In genomic region chr12:53327435-53328042, GRCh38 we compare ENCODE assay signal across 11 cellular contexts. TPM values are rescaled to one million over a fixed set of nuclear protein-coding genes. Genes with fewer than 3 reads are reported as not detected.
A peak's percentile ranks its signal among the peaks of the same experiment; 100 is the strongest.
DNase-seq lines count a peak whose midpoint lies in the region; ATAC-seq, FAIRE-seq and TF ChIP-seq lines count a peak whose summit lies in the region.
"Had no signal": no experiment of that assay in that cellular context is flagged by ENCODE, and none has a peak within 500 bp of the region (broad histone marks: within the 10 kb centered on the region; RNA-seq: fewer than 3 reads in every experiment).

No MANE protein-coding gene starts in this region.

- peak overlapping the region; percentile 4; the same call in 1 of the 3 replicates for H3K4me3 Mint-ChIP-seq in GM23338
- peak overlapping the region; percentile 15 for H3K4me3 Mint-ChIP-seq in activated T-helper 2 cell treated with anti-CD3 and anti-CD28 coated beads, Interferon-gamma antibody, Interleukin-2, Interleukin-4, amounts not matched to agents 10 μg/mL and 5 μg/mL and 100 μg/mL, durations not matched to agents 14 hours and 24 hours and 36 hours (ENCODE audit: low read depth)

- peak overlapping the region; percentile 67; the same call in 1 of the 2 replicates for H3K4me2 ChIP-seq in GM23338

- H3K27ac ChIP-seq in GM23338 (ENCODE audit: low read depth) (no peak overlapping the region), kidney (ENCODE audit: low read depth in 2 of 2, low read length in 2 of 2) (no peak overlapping the region), WERI-Rb-1 (no peak overlapping the region), right atrium auricular region (no peak overlapping the region)

- DNase-seq in AG09309 (ENCODE audit: low read depth) (no peak), GM23338 (ENCODE audit: low spot score) (peak; percentile 47), kidney (peak; percentile 14), inferior parietal cortex (ENCODE audit: extremely low spot score) (no peak), WERI-Rb-1 (no peak), right atrium auricular region (ENCODE audit: low spot score) (no peak), anterior cingulate cortex (lab: John Stamatoyannopoulos, UW) (no peak)
- DNase-seq in activated T-helper 2 cell treated with anti-CD3 and anti-CD28 coated beads, Interferon-gamma antibody, Interleukin-2, Interleukin-4, amounts not matched to agents 10 μg/mL and 5 μg/mL and 100 μg/mL, durations not matched to agents 14 hours and 24 hours and 36 hours (ENCODE audit: low spot score), result no peak
- DNase-seq: activated effector memory CD4-positive, alpha-beta T cell treated with Interleukin-2 at 50 U/mL for 16 hours had no signal

- peaks cover 12% of the 10 kb centered on the region for H3F3A ChIP-seq in GM23338 (replicated peaks; ENCODE audit: low read depth)

- peak; percentile 43 for TF ChIP-seq CTCF in AG09309 (IDR thresholded peaks at IDR 0.05; ENCODE audit: control insufficient read depth, insufficient read depth, low read depth, low read length, missing control alignments)
- peak; percentile 38 to 43; a peak in 3 of 4 replicates for TF ChIP-seq CTCF in GM23338 (conservative IDR thresholded peaks at IDR 0.05; ENCODE audit: low read depth in 2 of 2)
- peak; percentile 15 for TF ChIP-seq CTCF in kidney (IDR thresholded peaks at IDR 0.05; ENCODE audit: borderline replicate concordance, extremely low read depth, insufficient read depth)
- no peak for TF ChIP-seq CTCF in WERI-Rb-1 (IDR thresholded peaks at IDR 0.05; ENCODE audit: low read depth, low read length)
- TF ChIP-seq CTCF in right atrium auricular region (IDR thresholded peaks at IDR 0.05), result peak in 1 of 2 donors; percentile 47

- H3K9me3 ChIP-seq in kidney (ENCODE audit: control insufficient read depth in 1 of 2, low read length in 2 of 2) (no peaks in the 10 kb centered on the region), WERI-Rb-1 (ENCODE audit: severe bottlenecking) (no peaks in the 10 kb centered on the region), right atrium auricular region (no peaks in the 10 kb centered on the region)

- H3K27me3 Mint-ChIP-seq in GM23338 (ENCODE audit: insufficient read depth, low read depth, poor library complexity), result peaks cover 62% of the 10 kb centered on the region
- H3K27me3 Mint-ChIP-seq in activated T-helper 2 cell treated with anti-CD3 and anti-CD28 coated beads, Interferon-gamma antibody, Interleukin-2, Interleukin-4, amounts not matched to agents 10 μg/mL and 5 μg/mL and 100 μg/mL, durations not matched to agents 14 hours and 24 hours and 36 hours (ENCODE audit: low read depth), result peaks cover 12% of the 10 kb centered on the region

- no peak overlapping the region for H3K9ac ChIP-seq in kidney (ENCODE audit: low read length in 2 of 2)

- H2AFZ ChIP-seq in GM23338, result 0 out of 2 replicates have a peak overlapping the region, but pooled peaks have one; percentile 81

- no peak overlapping the region for H3K4me3 ChIP-seq in AG09309 (ENCODE audit: control insufficient read depth, low read depth, low read length)
- no peak overlapping the region for H3K4me3 ChIP-seq in GM23338
- H3K4me3 ChIP-seq in kidney (ENCODE audit: low read length in 2 of 2), result no peak overlapping the region
- no peak overlapping the region for H3K4me3 ChIP-seq in WERI-Rb-1 (ENCODE audit: low read depth, low read length)
- no peak overlapping the region for H3K4me3 ChIP-seq in right atrium auricular region

- H3K4me1 Mint-ChIP-seq in GM23338, result peaks cover 24% of the 10 kb centered on the region
- peaks cover 16% of the 10 kb centered on the region for H3K4me1 Mint-ChIP-seq in activated T-helper 2 cell treated with anti-CD3 and anti-CD28 coated beads, Interferon-gamma antibody, Interleukin-2, Interleukin-4, amounts not matched to agents 10 μg/mL and 5 μg/mL and 100 μg/mL, durations not matched to agents 14 hours and 24 hours and 36 hours (ENCODE audit: low read depth)

- H4K20me1 ChIP-seq in GM23338 (replicated peaks; ENCODE audit: insufficient read depth), result no peaks in the 10 kb centered on the region

- no peak for FAIRE-seq in kidney (lab: Jason Lieb, UNC)

- H3K36me3 ChIP-seq in GM23338 (ENCODE audit: insufficient read depth) (no peaks in the 10 kb centered on the region; the same call in 1 of the 2 replicates), kidney (ENCODE audit: control insufficient read depth in 1 of 2, insufficient read depth in 2 of 2, low read length in 2 of 2) (no peaks in the 10 kb centered on the region), WERI-Rb-1 (no peaks in the 10 kb centered on the region), right atrium auricular region (no peaks in the 10 kb centered on the region)

- H3K9me3 Mint-ChIP-seq in GM23338, result no peaks in the 10 kb centered on the region; the same call in 2 of the 3 replicates
- H3K9me3 Mint-ChIP-seq in activated T-helper 2 cell treated with anti-CD3 and anti-CD28 coated beads, Interferon-gamma antibody, Interleukin-2, Interleukin-4, amounts not matched to agents 10 μg/mL and 5 μg/mL and 100 μg/mL, durations not matched to agents 14 hours and 24 hours and 36 hours, result no peaks in the 10 kb centered on the region

- H3K79me2 ChIP-seq in GM23338 (replicated peaks; ENCODE audit: insufficient read depth), result no peaks in the 10 kb centered on the region

- no peak for ATAC-seq in GM23338
- ATAC-seq: Panc1 had no signal

- H3K27me3 ChIP-seq in GM23338 (ENCODE audit: insufficient read depth) (peaks cover 75% of the 10 kb centered on the region), WERI-Rb-1 (ENCODE audit: insufficient read depth, low read depth, severe bottlenecking) (no peaks in the 10 kb centered on the region), right atrium auricular region (no peaks in the 10 kb centered on the region)

- intact Hi-C loops in activated T-helper 2 cell treated with anti-CD3 and anti-CD28 coated beads, Interferon-gamma antibody, Interleukin-2, Interleukin-4, amounts not matched to agents 10 μg/mL and 5 μg/mL and 100 μg/mL, durations not matched to agents 14 hours and 24 hours and 36 hours (cut with micrococcal nuclease), result no loop called here
- intact Hi-C loops in kidney (cut with DNase I), result no loop called here

- H3K27ac Mint-ChIP-seq in GM23338, result no peak overlapping the region
- H3K27ac Mint-ChIP-seq in activated T-helper 2 cell treated with anti-CD3 and anti-CD28 coated beads, Interferon-gamma antibody, Interleukin-2, Interleukin-4, amounts not matched to agents 10 μg/mL and 5 μg/mL and 100 μg/mL, durations not matched to agents 14 hours and 24 hours and 36 hours, result no peak overlapping the region

- peaks cover 24% of the 10 kb centered on the region; the same call in 1 of the 2 replicates for H3K4me1 ChIP-seq in GM23338 (ENCODE audit: insufficient read depth)
- H3K4me1 ChIP-seq in kidney (ENCODE audit: control insufficient read depth in 1 of 2, insufficient read depth in 1 of 2, low read depth in 1 of 2, low read length in 2 of 2), result peaks cover 9 to 10% of the 10 kb centered on the region in 2 donors
- H3K4me1 ChIP-seq in right atrium auricular region, result peaks cover 0 to 18% of the 10 kb centered on the region in 2 donors

- H3K36me3 Mint-ChIP-seq in GM23338 (ENCODE audit: low read depth), result no peaks in the 10 kb centered on the region; the same call in 2 of the 3 replicates
- no peaks in the 10 kb centered on the region for H3K36me3 Mint-ChIP-seq in activated T-helper 2 cell treated with anti-CD3 and anti-CD28 coated beads, Interferon-gamma antibody, Interleukin-2, Interleukin-4, amounts not matched to agents 10 μg/mL and 5 μg/mL and 100 μg/mL, durations not matched to agents 14 hours and 24 hours and 36 hours (ENCODE audit: low read depth)

- H3K9me2 ChIP-seq in GM23338 (ENCODE audit: insufficient read depth), result no peaks in the 10 kb centered on the region

RNA-seq across cellular contexts. Expression of gene AAAS, which starts 6.1 kb away (rescaled TPM):
- 77.7 and 81.7 TPM in 2 replicates for total RNA-seq in GM23338 (2014; rRNA removed; shearing (Covaris generic))
- polyA plus RNA-seq in GM23338 (2016; fragmentation: Nextera tagmentation; extraction: Ambion mirVana) (36.7 and 40.4 TPM in 2 replicates), kidney (ENCODE audit: insufficient read depth, low read depth, low replicate concordance) (43.4 TPM)
- 83.7 and 85.4 TPM in 2 replicates for total RNA-seq in activated T-helper 2 cell treated with anti-CD3 and anti-CD28 coated beads, Interferon-gamma antibody, Interleukin-2, Interleukin-4, amounts not matched to agents 10 μg/mL and 5 μg/mL and 100 μg/mL, durations not matched to agents 14 hours and 24 hours and 36 hours
- total RNA-seq in kidney (46.2 TPM), right atrium auricular region (10 to 100 TPM; 30.4 to 30.8 TPM)

RNA-seq across cellular contexts. Expression of gene SP7, which starts 8.6 kb away (rescaled TPM):
- total RNA-seq in GM23338 (2014; rRNA removed; shearing (Covaris generic)), result 0.04 and 0.17 TPM in 2 replicates
- polyA plus RNA-seq in GM23338 (2016; fragmentation: Nextera tagmentation; extraction: Ambion mirVana) (0.16 TPM in 1 of 2 replicates, not detected in the other), kidney (ENCODE audit: insufficient read depth, low read depth, low replicate concordance) (not detected)
- total RNA-seq in activated T-helper 2 cell treated with anti-CD3 and anti-CD28 coated beads, Interferon-gamma antibody, Interleukin-2, Interleukin-4, amounts not matched to agents 10 μg/mL and 5 μg/mL and 100 μg/mL, durations not matched to agents 14 hours and 24 hours and 36 hours, result 0.11 TPM in 1 of 2 replicates, not detected in the other
- total RNA-seq in kidney (not detected), right atrium auricular region (not detected)
- total RNA-seq: mononuclear cell had no signal

RNA-seq across cellular contexts. Expression of gene MYG1, which starts 28.0 kb away (rescaled TPM):
- 65.0 and 66.5 TPM in 2 replicates for total RNA-seq in GM23338 (2014; rRNA removed; shearing (Covaris generic))
- polyA plus RNA-seq in GM23338 (2016; fragmentation: Nextera tagmentation; extraction: Ambion mirVana) (94.2 and 100.0 TPM in 2 replicates), kidney (ENCODE audit: insufficient read depth, low read depth, low replicate concordance) (105 TPM)
- total RNA-seq in activated T-helper 2 cell treated with anti-CD3 and anti-CD28 coated beads, Interferon-gamma antibody, Interleukin-2, Interleukin-4, amounts not matched to agents 10 μg/mL and 5 μg/mL and 100 μg/mL, durations not matched to agents 14 hours and 24 hours and 36 hours, result 87.2 and 99.0 TPM in 2 replicates
- total RNA-seq in kidney (49.0 TPM), right atrium auricular region (10 to 100 TPM; 26.9 to 28.3 TPM)

RNA-seq across cellular contexts. Expression of gene PFDN5, which starts 32.2 kb away (rescaled TPM):
- 199 and 225 TPM in 2 replicates for total RNA-seq in GM23338 (2014; rRNA removed; shearing (Covaris generic))
- polyA plus RNA-seq in GM23338 (2016; fragmentation: Nextera tagmentation; extraction: Ambion mirVana) (567 and 586 TPM in 2 replicates), kidney (ENCODE audit: insufficient read depth, low read depth, low replicate concordance) (1,405 TPM)
- 321 and 326 TPM in 2 replicates for total RNA-seq in activated T-helper 2 cell treated with anti-CD3 and anti-CD28 coated beads, Interferon-gamma antibody, Interleukin-2, Interleukin-4, amounts not matched to agents 10 μg/mL and 5 μg/mL and 100 μg/mL, durations not matched to agents 14 hours and 24 hours and 36 hours
- total RNA-seq in kidney (439 TPM), right atrium auricular region (100 to 1,000 TPM; 416 to 549 TPM)

RNA-seq across cellular contexts. Expression of gene SP1, which starts 52.4 kb away (rescaled TPM):
- 68.4 and 73.3 TPM in 2 replicates for total RNA-seq in GM23338 (2014; rRNA removed; shearing (Covaris generic))
- 10.6 and 11.1 TPM in 2 replicates for polyA plus RNA-seq in GM23338 (2016; fragmentation: Nextera tagmentation; extraction: Ambion mirVana)
- total RNA-seq in activated T-helper 2 cell treated with anti-CD3 and anti-CD28 coated beads, Interferon-gamma antibody, Interleukin-2, Interleukin-4, amounts not matched to agents 10 μg/mL and 5 μg/mL and 100 μg/mL, durations not matched to agents 14 hours and 24 hours and 36 hours, result 66.4 and 67.9 TPM in 2 replicates
- 126 TPM for total RNA-seq in kidney
- polyA plus RNA-seq in kidney (ENCODE audit: insufficient read depth, low read depth, low replicate concordance), result 15.1 TPM
- total RNA-seq in right atrium auricular region, result 10 to 100 TPM; 21.2 to 36.6 TPM

Comparison
In these comparisons a context has a peak if more than half of its experiments do, and no peak if none do; other contexts are left out.
1. DNase-seq: peak in GM23338 (single experiment) and kidney (single experiment); none in AG09309 (single experiment), activated T-helper 2 cell treated with anti-CD3 and anti-CD28 coated beads, Interferon-gamma antibody, Interleukin-2, Interleukin-4, amounts not matched to agents 10 μg/mL and 5 μg/mL and 100 μg/mL, durations not matched to agents 14 hours and 24 hours and 36 hours (single experiment), inferior parietal cortex (single experiment), WERI-Rb-1 (single experiment), right atrium auricular region (single experiment) and anterior cingulate cortex (0 of 58).